13 cellular contexts compared by ENCODE assay signal in genomic region chr2:15733867-15734765, GRCh38.
A peak's percentile ranks its signal among the peaks of the same experiment; 100 is the strongest.
DNase-seq lines count a peak whose midpoint lies in the region; ATAC-seq and TF ChIP-seq lines count a peak whose summit lies in the region.
"Had no signal": no experiment of that assay in that cellular context is flagged by ENCODE, and none has a peak within 500 bp of the region (broad histone marks: within the 10 kb centered on the region; RNA-seq: fewer than 3 reads in every experiment).

No MANE protein-coding gene starts in this region.

- H3K9ac ChIP-seq in SK-N-SH, result no peak overlapping the region

- H3F3A ChIP-seq in SK-N-SH (replicated peaks; ENCODE audit: insufficient read depth), result no peaks in the 10 kb centered on the region

- no peaks in the 10 kb centered on the region for H4K20me1 ChIP-seq in SK-N-SH (ENCODE audit: insufficient read depth)

- H3K4me3 Mint-ChIP-seq in activated CD4-positive, alpha-beta memory T cell treated with anti-CD3 and anti-CD28 coated beads for 36 hours, result no peak overlapping the region
- H3K4me3 Mint-ChIP-seq: activated naive CD4-positive, alpha-beta T cell treated with anti-CD3 and anti-CD28 coated beads, Interleukin-2, amount 50 U/mL, for 24 hours had no signal

- WGBS in SK-N-SH (ENCODE audit: low lambda C conversion rate), result 36% methylated on average over 11 of the region's 11 CpGs

- POLR2A ChIA-PET in SK-N-SH (lab: Yijun Ruan, JAX), result no interaction called here
- POLR2A ChIA-PET in activated CD4-positive, alpha-beta memory T cell treated with anti-CD3 and anti-CD28 coated beads for 36 hours (lab: Charles Lee), result no interaction called here

- no peak for TF ChIP-seq RAD21 in SK-N-SH (IDR thresholded peaks at IDR 0.05; ENCODE audit: low read length)

- H3K36me3 Mint-ChIP-seq in activated CD4-positive, alpha-beta memory T cell treated with anti-CD3 and anti-CD28 coated beads for 36 hours, result no peaks in the 10 kb centered on the region
- H3K36me3 Mint-ChIP-seq: activated naive CD4-positive, alpha-beta T cell treated with anti-CD3 and anti-CD28 coated beads, Interleukin-2, amount 50 U/mL, for 24 hours had no signal

- H3K27me3 ChIP-seq in SK-N-SH (ENCODE audit: insufficient read depth) (no peaks in the 10 kb centered on the region), dorsolateral prefrontal cortex (no peaks in the 10 kb centered on the region), lower lobe of right lung (ENCODE audit: low read depth) (no peaks in the 10 kb centered on the region), uterus (no peaks in the 10 kb centered on the region)

- TF ChIP-seq EP300 in SK-N-SH (IDR thresholded peaks at IDR 0.05; ENCODE audit: borderline replicate concordance in 1 of 2, low read depth in 1 of 2, low read length in 1 of 2), result no peak

- peaks cover 0 to 39% of the 10 kb centered on the region in 2 experiments; a peak in 2 of 4 replicates for H3K4me1 ChIP-seq in SK-N-SH (ENCODE audit: control insufficient read depth in 1 of 2, insufficient read depth in 2 of 2, low read depth in 1 of 2, low read length in 1 of 2)
- H3K4me1 ChIP-seq in lower lobe of right lung, result peaks cover 50% of the 10 kb centered on the region
- peaks cover 0 to 10% of the 10 kb centered on the region in 2 donors for H3K4me1 ChIP-seq in uterus

- TF ChIP-seq CTCF in SK-N-SH (IDR thresholded peaks at IDR 0.05), result no peak
- no peak for TF ChIP-seq CTCF in dorsolateral prefrontal cortex (IDR thresholded peaks at IDR 0.05 in 54 of 56, conservative IDR thresholded peaks at IDR 0.05 in 2 of 56; ENCODE audit: low read depth in 1 of 56, partially characterized antibody in 56 of 56)
- TF ChIP-seq CTCF in lower lobe of right lung (IDR thresholded peaks at IDR 0.05), result no peak
- TF ChIP-seq CTCF in uterus (IDR thresholded peaks at IDR 0.05), result no peak

- H3K9me3 ChIP-seq in SK-N-SH, result no peaks in the 10 kb centered on the region
- H3K9me3 ChIP-seq in lower lobe of right lung, result no peaks in the 10 kb centered on the region
- H3K9me3 ChIP-seq in uterus, result no peaks in the 10 kb centered on the region

- no peak overlapping the region for H3K4me2 ChIP-seq in SK-N-SH

- CTCF ChIA-PET in SK-N-SH (lab: Yijun Ruan, JAX), result interaction anchor here (1.4 to 3.8 kb wide), 5 partner anchors 10 to 206 kb away, joined by 3 to 14 read pairs (median 6); no protein-coding TSS in a partner anchor
- CTCF ChIA-PET in activated CD4-positive, alpha-beta memory T cell treated with anti-CD3 and anti-CD28 coated beads for 36 hours (lab: Charles Lee), result no interaction called here

- H3K36me3 ChIP-seq in SK-N-SH (replicated peaks in 1 of 2; ENCODE audit: control insufficient read depth in 1 of 2, insufficient read depth in 2 of 2, low read length in 1 of 2), result no peaks in the 10 kb centered on the region
- H3K36me3 ChIP-seq in lower lobe of right lung, result no peaks in the 10 kb centered on the region
- H3K36me3 ChIP-seq in uterus, result no peaks in the 10 kb centered on the region

- no peaks in the 10 kb centered on the region for H3K79me2 ChIP-seq in SK-N-SH (ENCODE audit: insufficient read depth)

- intact Hi-C loops in dorsolateral prefrontal cortex (cut with DNase I) (loop anchor here (5.0 kb wide), 2 partner anchors 68 to 203 kb away; no protein-coding TSS in a partner anchor), lower lobe of right lung (cut with DNase I) (no loop called here), uterus (cut with DNase I; ENCODE audit: low total_unique reads) (no loop called here)
- intact Hi-C loops in activated CD4-positive, alpha-beta memory T cell treated with anti-CD3 and anti-CD28 coated beads for 36 hours (cut with micrococcal nuclease), result no loop called here

- peaks cover 5% of the 10 kb centered on the region for H3K9me3 Mint-ChIP-seq in activated CD4-positive, alpha-beta memory T cell treated with anti-CD3 and anti-CD28 coated beads for 36 hours
- H3K9me3 Mint-ChIP-seq: activated naive CD4-positive, alpha-beta T cell treated with anti-CD3 and anti-CD28 coated beads, Interleukin-2, amount 50 U/mL, for 24 hours had no signal

- H3K27me3 Mint-ChIP-seq in activated CD4-positive, alpha-beta memory T cell treated with anti-CD3 and anti-CD28 coated beads for 36 hours, result peaks cover 1% of the 10 kb centered on the region

- H3K27ac ChIP-seq in SK-N-SH (ENCODE audit: low read depth in 2 of 2, low read length in 1 of 2), result no peak overlapping the region
- peak overlapping the region in 55 of 59 donors; percentile 1 to 89 (median 73) for H3K27ac ChIP-seq in dorsolateral prefrontal cortex
- H3K27ac ChIP-seq in lower lobe of right lung, result no peak overlapping the region
- H3K27ac ChIP-seq in uterus, result peak overlapping the region; percentile 17 to 43
- H3K27ac ChIP-seq: HL-60 had no signal

- DNase-seq in SK-N-SH (no peak), dorsolateral prefrontal cortex (no peak), lower lobe of right lung (no peak), uterus (no peak), NCI-H526 (lab: John Stamatoyannopoulos, UW) (no peak)
- no peak for DNase-seq in activated CD4-positive, alpha-beta memory T cell treated with anti-CD3 and anti-CD28 coated beads for 36 hours
- DNase-seq: erythroblast, NCI-H2081, SHP77 had no signal

- H2AFZ ChIP-seq in SK-N-SH (ENCODE audit: low read depth), result no peak overlapping the region

- no peak for ATAC-seq in SK-N-SH treated with all-trans-retinoic acid at 6 μM for 48 hours
- peak; percentile 33 to 82 for ATAC-seq in lower lobe of right lung
- ATAC-seq in HG03520 (IDR thresholded peaks at IDR 0.05; ENCODE audit: unreplicated experiment), result no peak

- H3K4me1 Mint-ChIP-seq in activated CD4-positive, alpha-beta memory T cell treated with anti-CD3 and anti-CD28 coated beads for 36 hours (ENCODE audit: low read depth), result no peaks in the 10 kb centered on the region
- H3K4me1 Mint-ChIP-seq: activated naive CD4-positive, alpha-beta T cell treated with anti-CD3 and anti-CD28 coated beads, Interleukin-2, amount 50 U/mL, for 24 hours had no signal

- H3K4me3 ChIP-seq in SK-N-SH (ENCODE audit: low read depth in 2 of 2, low read length in 1 of 2) (no peak overlapping the region), dorsolateral prefrontal cortex (peak overlapping the region in 13 of 59 donors; percentile 0 to 26 (median 8)), lower lobe of right lung (no peak overlapping the region), uterus (no peak overlapping the region)

- H3K27ac Mint-ChIP-seq in activated CD4-positive, alpha-beta memory T cell treated with anti-CD3 and anti-CD28 coated beads for 36 hours, result no peak overlapping the region
- H3K27ac Mint-ChIP-seq: activated naive CD4-positive, alpha-beta T cell treated with anti-CD3 and anti-CD28 coated beads, Interleukin-2, amount 50 U/mL, for 24 hours had no signal

- no peak for TF ChIP-seq POLR2A in uterus (IDR thresholded peaks at IDR 0.05)

- no peaks in the 10 kb centered on the region for H3K9me2 ChIP-seq in SK-N-SH

TF ChIP-seq in SK-N-SH treated with all-trans-retinoic acid at 6 μM for 48 hours, 23 proteins besides CTCF, POLR2A, EP300 and RAD21:
- TF ChIP-seq ISL1 (CRISPR knock-in tag; IDR thresholded peaks at IDR 0.05), result peak; percentile 85
- TF ChIP-seq PATZ1 (CRISPR knock-in tag; IDR thresholded peaks at IDR 0.05; ENCODE audit: borderline replicate concordance), result no peak

TF ChIP-seq in SK-N-SH, 30 proteins besides CTCF, POLR2A, EP300 and RAD21:
- TF ChIP-seq MXI1 (IDR thresholded peaks at IDR 0.05; ENCODE audit: low read depth, low read length) (no peak), TCF12 (IDR thresholded peaks at IDR 0.05) (no peak), EZH2phosphoT487 (IDR thresholded peaks at IDR 0.05; ENCODE audit: borderline replicate concordance, low read depth) (no peak), MEF2A (IDR thresholded peaks at IDR 0.05; ENCODE audit: borderline replicate concordance, low read depth) (no peak), RXRA (IDR thresholded peaks at IDR 0.05; ENCODE audit: borderline replicate concordance, low read depth) (no peak), TAF1 (IDR thresholded peaks at IDR 0.05; ENCODE audit: borderline replicate concordance, low read depth, low read length) (no peak), SIN3A (IDR thresholded peaks at IDR 0.05; ENCODE audit: borderline replicate concordance, low read depth, low read length) (no peak), NRF1 (IDR thresholded peaks at IDR 0.05; ENCODE audit: low read depth, low read length) (no peak), TEAD4 (IDR thresholded peaks at IDR 0.05; ENCODE audit: borderline replicate concordance, insufficient read depth) (no peak), POLR2AphosphoS5 (IDR thresholded peaks at IDR 0.05; ENCODE audit: low read depth, low read length) (no peak)
TF ChIP-seq in SK-N-SH: peak in this region for 0.

Comparison
In these comparisons a context has a peak if more than half of its experiments do, and no peak if none do; other contexts are left out.
1. ATAC-seq: peak in lower lobe of right lung (2 of 2); none in SK-N-SH treated with all-trans-retinoic acid at 6 μM for 48 hours (single experiment) and HG03520 (single experiment).
2. H3K27ac ChIP-seq: peak in dorsolateral prefrontal cortex (55 of 59) and uterus (2 of 2); none in SK-N-SH (0 of 2) and lower lobe of right lung (single experiment).
3. intact Hi-C loops: an anchor here in dorsolateral prefrontal cortex (5.0 kb wide); none called in lower lobe of right lung, uterus and activated CD4-positive, alpha-beta memory T cell treated with anti-CD3 and anti-CD28 coated beads for 36 hours.